38 cellular contexts compared by ENCODE assay signal in the genomic region with DNA sequence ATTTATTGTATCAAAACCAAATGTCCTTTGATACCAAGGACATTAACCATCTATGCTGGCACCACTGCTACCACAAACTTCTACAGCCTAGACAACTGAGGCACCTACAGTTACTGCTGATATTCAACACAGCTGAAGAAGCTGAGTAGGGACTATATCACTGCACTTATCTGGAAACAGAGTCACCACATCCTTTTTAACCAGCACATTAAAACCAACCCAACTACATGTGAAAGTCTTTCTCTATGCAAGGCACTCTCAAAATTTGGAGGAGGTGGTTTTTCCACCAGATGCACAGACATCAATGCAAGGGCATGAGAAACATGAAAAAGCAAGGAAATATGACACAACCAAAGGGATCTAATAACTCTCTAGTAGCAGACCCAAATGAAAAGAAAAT.
"Had no signal": no experiment of that assay in that cellular context is flagged by ENCODE, and none has a peak within 500 bp of the region (broad histone marks: within the 10 kb centered on the region; RNA-seq: fewer than 3 reads in every experiment).

No MANE protein-coding gene starts in this region.

- H3K27me3 ChIP-seq: ascending aorta, body of pancreas, brain microvascular endothelial cell, cardiac muscle cell had no signal

- H3K9me3 Mint-ChIP-seq: activated naive CD4-positive, alpha-beta T cell treated with anti-CD3 and anti-CD28 coated beads, Interleukin-2, amount 10 ng/mL, durations not matched to agents 7 days and 5 days had no signal

- H3K27me3 Mint-ChIP-seq: activated naive CD4-positive, alpha-beta T cell treated with anti-CD3 and anti-CD28 coated beads, Interleukin-2, amount 50 U/mL, for 24 hours; activated naive CD8-positive, alpha-beta T cell; brain; central memory CD8-positive, alpha-beta T cell had no signal

- H3K4me3 Mint-ChIP-seq: activated naive CD4-positive, alpha-beta T cell treated with anti-CD3 and anti-CD28 coated beads for 36 hours; activated naive CD4-positive, alpha-beta T cell treated with anti-CD3 and anti-CD28 coated beads, Interleukin-2, amount 10 ng/mL, durations not matched to agents 7 days and 5 days; activated naive CD4-positive, alpha-beta T cell treated with anti-CD3 and anti-CD28 coated beads, Interleukin-2, amount 50 U/mL, for 24 hours; activated naive CD8-positive, alpha-beta T cell; activated naive CD8-positive, alpha-beta T cell treated with anti-CD3 and anti-CD28 coated beads for 36 hours; activated naive CD8-positive, alpha-beta T cell treated with anti-CD3 and anti-CD28 coated beads, Interleukin-2, amount 10 ng/mL, durations not matched to agents 7 days and 5 days; activated naive CD8-positive, alpha-beta T cell treated with anti-CD3 and anti-CD28 coated beads, Interleukin-2, amount 50 U/mL, for 24 hours; activated T-cell treated with anti-CD3 and anti-CD28 coated beads, Interleukin-2, amount 50 U/mL, for 24 hours; activated T-cell treated with anti-CD3 and anti-CD28 coated beads, Interleukin-2, amount 50 U/mL, for 4 hours; activated T-cell treated with anti-CD3 and anti-CD28 coated beads, Interleukin-2, amount 50 U/mL, for 72 hours; activated T-helper 1 cell treated with anti-CD3 and anti-CD28 coated beads, Interleukin-12 subunit alpha, Interleukin-12 subunit beta, Interleukin-2, Interleukin-4 antibody, amounts not matched to agents 30 ng/mL and 10 ng/mL and 1 ng/mL, durations not matched to agents 14 hours and 24 hours and 36 hours; activated T-helper 17 cell treated with anti-CD3 and anti-CD28 coated beads, Interleukin-2, amount 50 U/mL, for 72 hours; brain; central memory CD8-positive, alpha-beta T cell had no signal

- H3K4me3 ChIP-seq: ascending aorta, body of pancreas, breast epithelium, cardiac muscle cell had no signal

- H3K36me3 ChIP-seq: ascending aorta, brain microvascular endothelial cell, breast epithelium, cardiac muscle cell had no signal

- H3K27ac Mint-ChIP-seq: activated naive CD4-positive, alpha-beta T cell treated with anti-CD3 and anti-CD28 coated beads for 36 hours; activated naive CD4-positive, alpha-beta T cell treated with anti-CD3 and anti-CD28 coated beads, Interleukin-2, amount 50 U/mL, for 24 hours; activated naive CD4-positive, alpha-beta T cell treated with anti-CD3 and anti-CD28 coated beads, Interleukin-2, amount 50 U/mL, for 72 hours; activated naive CD8-positive, alpha-beta T cell; activated naive CD8-positive, alpha-beta T cell treated with anti-CD3 and anti-CD28 coated beads for 36 hours; activated naive CD8-positive, alpha-beta T cell treated with anti-CD3 and anti-CD28 coated beads, Interleukin-2, amount 10 ng/mL, durations not matched to agents 7 days and 5 days; activated naive CD8-positive, alpha-beta T cell treated with anti-CD3 and anti-CD28 coated beads, Interleukin-2, amount 50 U/mL, for 24 hours; activated T-cell treated with anti-CD3 and anti-CD28 coated beads, Interleukin-2, amount 50 U/mL, for 24 hours; activated T-cell treated with anti-CD3 and anti-CD28 coated beads, Interleukin-2, amount 50 U/mL, for 72 hours; activated T-helper 1 cell treated with anti-CD3 and anti-CD28 coated beads, Interleukin-12 subunit alpha, Interleukin-12 subunit beta, Interleukin-2, Interleukin-4 antibody, amounts not matched to agents 30 ng/mL and 10 ng/mL and 1 ng/mL, durations not matched to agents 14 hours and 24 hours and 36 hours; activated T-helper 17 cell treated with anti-CD3 and anti-CD28 coated beads, Interleukin-2, amount 50 U/mL, for 72 hours; activated T-helper 2 cell treated with anti-CD3 and anti-CD28 coated beads, Interferon-gamma antibody, Interleukin-2, Interleukin-4, amounts not matched to agents 10 μg/mL and 5 μg/mL and 100 μg/mL, durations not matched to agents 14 hours and 24 hours and 36 hours; brain had no signal

- DNase-seq: activated effector memory CD4-positive, alpha-beta T cell treated with anti-CD3 and anti-CD28 coated beads, Interleukin-2, amount 50 U/mL, for 16 hours; activated effector memory CD4-positive, alpha-beta T cell treated with Interleukin-2 at 50 U/mL for 16 hours; activated gamma-delta T cell; activated gamma-delta T cell treated with Interleukin-2 at 50 U/mL for 16 hours; activated naive CD4-positive, alpha-beta T cell; activated naive CD4-positive, alpha-beta T cell treated with anti-CD3 and anti-CD28 coated beads for 36 hours; activated naive CD4-positive, alpha-beta T cell treated with anti-CD3 and anti-CD28 coated beads, Interleukin-2, amount 10 ng/mL, durations not matched to agents 7 days and 5 days; activated naive CD4-positive, alpha-beta T cell treated with anti-CD3 and anti-CD28 coated beads, Interleukin-2, amount 50 U/mL, for 16 hours; activated naive CD4-positive, alpha-beta T cell treated with Interleukin-2 at 50 U/mL for 16 hours; activated naive CD8-positive, alpha-beta T cell treated with anti-CD3 and anti-CD28 coated beads for 36 hours; activated naive CD8-positive, alpha-beta T cell treated with anti-CD3 and anti-CD28 coated beads, Interleukin-2, amount 10 ng/mL, durations not matched to agents 7 days and 5 days; activated naive CD8-positive, alpha-beta T cell treated with anti-CD3 and anti-CD28 coated beads, Interleukin-2, amount 50 U/mL, for 24 hours; activated T-cell treated with anti-CD3 and anti-CD28 coated beads for 4 hours; activated T-cell treated with anti-CD3 and anti-CD28 coated beads, Interleukin-2, amount 50 U/mL, for 1 hour; activated T-cell treated with anti-CD3 and anti-CD28 coated beads, Interleukin-2, amount 50 U/mL, for 24 hours; activated T-cell treated with anti-CD3 and anti-CD28 coated beads, Interleukin-2, amount 50 U/mL, for 4 hours; activated T-cell treated with anti-CD3 and anti-CD28 coated beads, Interleukin-2, amount 50 U/mL, for 48 hours; activated T-cell treated with anti-CD3 and anti-CD28 coated beads, Interleukin-2, amount 50 U/mL, for 72 hours; amniotic stem cell; amygdala; anterior cingulate cortex; aorta; body of pancreas; brain microvascular endothelial cell; caudate nucleus; central memory CD4-positive, alpha-beta T cell; cerebellar nuclear complex had no signal

- H3K4me1 ChIP-seq: ascending aorta, body of pancreas, breast epithelium had no signal

- H3K27ac ChIP-seq: ascending aorta, body of pancreas, brain microvascular endothelial cell, breast epithelium, cardiac muscle cell had no signal

- ATAC-seq: activated naive CD4-positive, alpha-beta T cell treated with anti-CD3 and anti-CD28 coated beads, Interleukin-2, amount 50 U/mL, for 72 hours; activated naive CD8-positive, alpha-beta T cell treated with anti-CD3 and anti-CD28 coated beads, Interleukin-2, amount 50 U/mL, for 24 hours; activated T-cell treated with anti-CD3 and anti-CD28 coated beads, Interleukin-2, amount 50 U/mL, for 4 hours; activated T-cell treated with anti-CD3 and anti-CD28 coated beads, Interleukin-2, amount 50 U/mL, for 72 hours; activated T-helper 17 cell treated with anti-CD3 and anti-CD28 coated beads, Interleukin-2, amount 50 U/mL, for 72 hours; body of pancreas had no signal

- H3K4me1 Mint-ChIP-seq: activated naive CD4-positive, alpha-beta T cell treated with anti-CD3 and anti-CD28 coated beads, Interleukin-2, amount 10 ng/mL, durations not matched to agents 7 days and 5 days; activated naive CD4-positive, alpha-beta T cell treated with anti-CD3 and anti-CD28 coated beads, Interleukin-2, amount 50 U/mL, for 24 hours; activated naive CD8-positive, alpha-beta T cell treated with anti-CD3 and anti-CD28 coated beads for 36 hours; activated naive CD8-positive, alpha-beta T cell treated with anti-CD3 and anti-CD28 coated beads, Interleukin-2, amount 50 U/mL, for 24 hours; activated T-helper 17 cell treated with anti-CD3 and anti-CD28 coated beads, Interleukin-2, amount 50 U/mL, for 72 hours; brain; central memory CD8-positive, alpha-beta T cell had no signal

- H3K36me3 Mint-ChIP-seq: activated naive CD4-positive, alpha-beta T cell treated with anti-CD3 and anti-CD28 coated beads, Interleukin-2, amount 10 ng/mL, durations not matched to agents 7 days and 5 days; activated naive CD4-positive, alpha-beta T cell treated with anti-CD3 and anti-CD28 coated beads, Interleukin-2, amount 50 U/mL, for 24 hours; activated naive CD8-positive, alpha-beta T cell; activated naive CD8-positive, alpha-beta T cell treated with anti-CD3 and anti-CD28 coated beads for 36 hours; activated naive CD8-positive, alpha-beta T cell treated with anti-CD3 and anti-CD28 coated beads, Interleukin-2, amount 10 ng/mL, durations not matched to agents 7 days and 5 days; brain had no signal

- H3K9me3 ChIP-seq: body of pancreas had no signal
